ENCODE assay signal across 8 cellular contexts in genomic region chr21:42513985-42514882, GRCh38. TPM values are rescaled to one million over a fixed set of nuclear protein-coding genes. Genes with fewer than 3 reads are reported as not detected.
DNase-seq lines count a peak whose midpoint lies in the region; ATAC-seq and TF ChIP-seq lines count a peak whose summit lies in the region.

No MANE protein-coding gene starts in this region.

- peaks cover 3% of the 10 kb centered on the region for H3K79me2 ChIP-seq in parathyroid adenoma

- no peaks in the 10 kb centered on the region for H3K9me3 Mint-ChIP-seq in activated T-helper 1 cell treated with anti-CD3 and anti-CD28 coated beads, Interleukin-12 subunit alpha, Interleukin-12 subunit beta, Interleukin-2, Interleukin-4 antibody, amounts not matched to agents 30 ng/mL and 10 ng/mL and 1 ng/mL, durations not matched to agents 14 hours and 24 hours and 36 hours

- H3K4me1 ChIP-seq in foreskin keratinocyte (peaks cover 5% of the 10 kb centered on the region), parathyroid adenoma (no peaks in the 10 kb centered on the region), vagina (peaks cover 36% of the 10 kb centered on the region)

- H3K27ac Mint-ChIP-seq in activated T-helper 1 cell treated with anti-CD3 and anti-CD28 coated beads, Interleukin-12 subunit alpha, Interleukin-12 subunit beta, Interleukin-2, Interleukin-4 antibody, amounts not matched to agents 30 ng/mL and 10 ng/mL and 1 ng/mL, durations not matched to agents 14 hours and 24 hours and 36 hours = peak overlapping the region; percentile 68

- intact Hi-C loops in activated T-helper 1 cell treated with anti-CD3 and anti-CD28 coated beads, Interleukin-12 subunit alpha, Interleukin-12 subunit beta, Interleukin-2, Interleukin-4 antibody, amounts not matched to agents 30 ng/mL and 10 ng/mL and 1 ng/mL, durations not matched to agents 14 hours and 24 hours and 36 hours (cut with micrococcal nuclease) = loop anchor here (1.0 to 10.0 kb wide), 4 partner anchors 13 to 209 kb away; partner anchors contain the start of gene RSPH1
- intact Hi-C loops in vagina (cut with DNase I) = loop anchor here (2.0 kb wide), 1 partner anchor 53 kb away; no protein-coding TSS in a partner anchor

- H3K27me3 ChIP-seq in foreskin keratinocyte = no peaks in the 10 kb centered on the region
- no peaks in the 10 kb centered on the region for H3K27me3 ChIP-seq in parathyroid adenoma (ENCODE audit: control insufficient read depth, insufficient read depth, low read length)
- H3K27me3 ChIP-seq in vagina = no peaks in the 10 kb centered on the region

- H3K9ac ChIP-seq in parathyroid adenoma = no peak overlapping the region

- peak overlapping the region; percentile 87 for H3K4me3 Mint-ChIP-seq in activated T-helper 1 cell treated with anti-CD3 and anti-CD28 coated beads, Interleukin-12 subunit alpha, Interleukin-12 subunit beta, Interleukin-2, Interleukin-4 antibody, amounts not matched to agents 30 ng/mL and 10 ng/mL and 1 ng/mL, durations not matched to agents 14 hours and 24 hours and 36 hours

- ATAC-seq in foreskin keratinocyte (peak; percentile 45), HG03469 (IDR thresholded peaks at IDR 0.05; ENCODE audit: unreplicated experiment) (no peak)

- peak overlapping the region; percentile 81 for H2AFZ ChIP-seq in parathyroid adenoma

- no peak for TF ChIP-seq CTCF in foreskin keratinocyte (conservative IDR thresholded peaks at IDR 0.05)
- TF ChIP-seq CTCF in parathyroid adenoma (IDR thresholded peaks at IDR 0.05) = no peak
- TF ChIP-seq CTCF in vagina (IDR thresholded peaks at IDR 0.05) = no peak

- H3K4me3 ChIP-seq in parathyroid adenoma (ENCODE audit: low read depth, low read length) = peak overlapping the region; percentile 70
- peak overlapping the region; percentile 66 to 76 for H3K4me3 ChIP-seq in vagina

- H3K36me3 Mint-ChIP-seq in activated T-helper 1 cell treated with anti-CD3 and anti-CD28 coated beads, Interleukin-12 subunit alpha, Interleukin-12 subunit beta, Interleukin-2, Interleukin-4 antibody, amounts not matched to agents 30 ng/mL and 10 ng/mL and 1 ng/mL, durations not matched to agents 14 hours and 24 hours and 36 hours (ENCODE audit: low read depth) = peaks cover 30% of the 10 kb centered on the region

- H3K27ac ChIP-seq in foreskin keratinocyte = no peak overlapping the region
- H3K27ac ChIP-seq in parathyroid adenoma = peak overlapping the region; percentile 45
- peak overlapping the region; percentile 69 for H3K27ac ChIP-seq in vagina

- H3K4me2 ChIP-seq in parathyroid adenoma (ENCODE audit: low read length) = peak overlapping the region; percentile 92

- CTCF ChIA-PET in HEK293T (lab: Yijun Ruan, JAX) = no interaction called here

- POLR2A ChIA-PET in HEK293T (lab: Yijun Ruan, JAX) = interaction anchor here (1.2 kb wide), 1 partner anchor 18 kb away, joined by 4 read pairs; the partner anchor contains the start of gene RSPH1

- peaks cover 9% of the 10 kb centered on the region for H3K27me3 Mint-ChIP-seq in activated T-helper 1 cell treated with anti-CD3 and anti-CD28 coated beads, Interleukin-12 subunit alpha, Interleukin-12 subunit beta, Interleukin-2, Interleukin-4 antibody, amounts not matched to agents 30 ng/mL and 10 ng/mL and 1 ng/mL, durations not matched to agents 14 hours and 24 hours and 36 hours (ENCODE audit: insufficient read depth)

- H3K36me3 ChIP-seq in parathyroid adenoma (ENCODE audit: control insufficient read depth, insufficient read depth, low read length) (no peaks in the 10 kb centered on the region), vagina (peaks cover 0 to 9% of the 10 kb centered on the region in 2 donors)

- TF ChIP-seq POLR2A in vagina (IDR thresholded peaks at IDR 0.05) = no peak

- no peaks in the 10 kb centered on the region for H3K9me3 ChIP-seq in parathyroid adenoma (ENCODE audit: control insufficient read depth, low read length)
- no peaks in the 10 kb centered on the region for H3K9me3 ChIP-seq in vagina

- DNase-seq in GM03348 (ENCODE audit: low spot score) (peak; percentile 35), HEK293T (ENCODE audit: extremely low spot score) (peak; percentile 58), NCI-H748 treated with DMSO at 0.1 percent for 48 hours (lab: John Stamatoyannopoulos, UW) (peak; percentile 22), foreskin keratinocyte (peak in 1 of 2 donors; percentile 22), vagina (ENCODE audit: extremely low spot score in 2 of 2) (peak in 1 of 2 donors; percentile 87)
- peak; percentile 55 for DNase-seq in activated T-helper 1 cell treated with anti-CD3 and anti-CD28 coated beads, Interleukin-12 subunit alpha, Interleukin-12 subunit beta, Interleukin-2, Interleukin-4 antibody, amounts not matched to agents 30 ng/mL and 10 ng/mL and 1 ng/mL, durations not matched to agents 14 hours and 24 hours and 36 hours (ENCODE audit: low spot score)

- peaks cover 17% of the 10 kb centered on the region for H3K4me1 Mint-ChIP-seq in activated T-helper 1 cell treated with anti-CD3 and anti-CD28 coated beads, Interleukin-12 subunit alpha, Interleukin-12 subunit beta, Interleukin-2, Interleukin-4 antibody, amounts not matched to agents 30 ng/mL and 10 ng/mL and 1 ng/mL, durations not matched to agents 14 hours and 24 hours and 36 hours (ENCODE audit: low read depth)

TF ChIP-seq in HEK293T, 16 proteins besides CTCF, POLR2A, EP300 and RAD21:
- TF ChIP-seq FOXM1 (IDR thresholded peaks at IDR 0.05; ENCODE audit: borderline replicate concordance) = no peak
- TF ChIP-seq SP1 (IDR thresholded peaks at IDR 0.05) = no peak
- no peak for TF ChIP-seq HDGF (IDR thresholded peaks at IDR 0.05; ENCODE audit: borderline replicate concordance)
- TF ChIP-seq CTBP1 (IDR thresholded peaks at IDR 0.05; ENCODE audit: borderline replicate concordance) = no peak
- no peak for TF ChIP-seq BHLHE40 (IDR thresholded peaks at IDR 0.05; ENCODE audit: borderline replicate concordance)
- TF ChIP-seq PKNOX1 (IDR thresholded peaks at IDR 0.05) = no peak
- TF ChIP-seq FOXA1 (IDR thresholded peaks at IDR 0.05) = no peak
- no peak for TF ChIP-seq L3MBTL2 (conservative IDR thresholded peaks at IDR 0.05)
- TF ChIP-seq NFRKB (IDR thresholded peaks at IDR 0.05) = no peak
- no peak for TF ChIP-seq ELF4 (IDR thresholded peaks at IDR 0.05)

RNA-seq across cellular contexts. Expression of gene SLC37A1, which starts 0.6 kb away (rescaled TPM):
- total RNA-seq in activated T-helper 1 cell treated with anti-CD3 and anti-CD28 coated beads, Interleukin-12 subunit alpha, Interleukin-12 subunit beta, Interleukin-2, Interleukin-4 antibody, amounts not matched to agents 30 ng/mL and 10 ng/mL and 1 ng/mL, durations not matched to agents 14 hours and 24 hours and 36 hours = 21.9 and 25.0 TPM in 2 replicates
- total RNA-seq in foreskin keratinocyte (5.4 and 7.5 TPM in 2 replicates), vagina (11.8 TPM)
- polyA plus RNA-seq in foreskin keratinocyte = 3.2 and 3.5 TPM in 2 replicates

RNA-seq across cellular contexts. Expression of gene RSPH1, which starts 18.2 kb away (rescaled TPM):
- total RNA-seq in activated T-helper 1 cell treated with anti-CD3 and anti-CD28 coated beads, Interleukin-12 subunit alpha, Interleukin-12 subunit beta, Interleukin-2, Interleukin-4 antibody, amounts not matched to agents 30 ng/mL and 10 ng/mL and 1 ng/mL, durations not matched to agents 14 hours and 24 hours and 36 hours = not detected in 2 replicates
- total RNA-seq in foreskin keratinocyte (0.11 TPM in 1 of 2 replicates, not detected in the other), vagina (not detected)
- polyA plus RNA-seq in foreskin keratinocyte = 0.20 and 0.21 TPM in 2 replicates
